ENCODE assay signal across 28 cellular contexts in genomic region chr17:66849851-66850580, GRCh38. TPM values are rescaled to one million over a fixed set of nuclear protein-coding genes. Genes with fewer than 3 reads are reported as not detected.
"Had no signal": no experiment of that assay in that cellular context is flagged by ENCODE, and none has a peak within 500 bp of the region (broad histone marks: within the 10 kb centered on the region; RNA-seq: fewer than 3 reads in every experiment).

No MANE protein-coding gene starts in this region.

- ATAC-seq: activated CD4-positive, CD25-positive, alpha-beta regulatory T cell treated with anti-CD3 and anti-CD28 coated beads, Interleukin-2, amount 50 U/mL, for 24 hours; activated CD8-positive, alpha-beta memory T cell treated with anti-CD3 and anti-CD28 coated beads, Interleukin-2, amount 10 ng/mL, durations not matched to agents 7 days and 5 days; activated CD8-positive, alpha-beta T cell treated with anti-CD3 and anti-CD28 coated beads for 36 hours; activated naive CD4-positive, alpha-beta T cell treated with anti-CD3 and anti-CD28 coated beads, Interleukin-2, amount 50 U/mL, for 72 hours; left lung; natural killer cell; stimulated activated naive B cell treated with anti-CD40 and anti-IgM and Interleukin-4, amounts not matched to agents 10 μg/mL and 1 μg/mL and 100 μg/mL, for 72 hours had no signal

- H3K36me3 ChIP-seq: ascending aorta, brain microvascular endothelial cell, left lung, pancreas, right lobe of liver had no signal

- H3K4me3 Mint-ChIP-seq: activated CD4-positive, alpha-beta T cell treated with anti-CD3 and anti-CD28 coated beads, Interleukin-2, amount 10 ng/mL, durations not matched to agents 7 days and 5 days; activated CD8-positive, alpha-beta memory T cell treated with anti-CD3 and anti-CD28 coated beads, Interleukin-2, amount 10 ng/mL, durations not matched to agents 7 days and 5 days; activated CD8-positive, alpha-beta T cell treated with anti-CD3 and anti-CD28 coated beads for 36 hours; natural killer cell; stimulated activated naive B cell treated with anti-CD40 and anti-IgM and Interleukin-4, amounts not matched to agents 10 μg/mL and 1 μg/mL and 100 μg/mL, for 72 hours; type B pancreatic cell had no signal

- H3K4me3 ChIP-seq: ascending aorta, left lung, pancreas, right lobe of liver, testis had no signal

- H3K9me3 ChIP-seq: ascending aorta, pancreas, right lobe of liver, SK-N-SH, testis had no signal

- H3K27ac ChIP-seq: ascending aorta, brain microvascular endothelial cell, left lung, pancreas, right lobe of liver, testis, VCaP had no signal

- H3K4me1 Mint-ChIP-seq: activated CD4-positive, alpha-beta T cell treated with anti-CD3 and anti-CD28 coated beads, Interleukin-2, amount 10 ng/mL, durations not matched to agents 7 days and 5 days; activated CD8-positive, alpha-beta memory T cell treated with anti-CD3 and anti-CD28 coated beads, Interleukin-2, amount 10 ng/mL, durations not matched to agents 7 days and 5 days; natural killer cell had no signal

- DNase-seq: activated CD4-positive, alpha-beta T cell treated with anti-CD3 and anti-CD28 coated beads, Interleukin-2, amount 10 ng/mL, durations not matched to agents 7 days and 5 days; activated CD8-positive, alpha-beta memory T cell treated with anti-CD3 and anti-CD28 coated beads, Interleukin-2, amount 10 ng/mL, durations not matched to agents 7 days and 5 days; activated CD8-positive, alpha-beta T cell treated with anti-CD3 and anti-CD28 coated beads for 36 hours; activated gamma-delta T cell; activated T-cell treated with anti-CD3 and anti-CD28 coated beads for 4 hours; brain microvascular endothelial cell; central memory CD4-positive, alpha-beta T cell; effector memory CD4-positive, alpha-beta T cell; foreskin melanocyte; kidney; left lung; mammary epithelial cell; midbrain; natural killer cell; pancreas; SK-N-SH; small intestine; stimulated activated naive B cell treated with anti-CD40 and anti-IgM and Interleukin-4, amounts not matched to agents 10 μg/mL and 1 μg/mL and 100 μg/mL, for 72 hours; T-helper 2 cell; testis had no signal

- H3K9me3 Mint-ChIP-seq: natural killer cell, type B pancreatic cell had no signal

- H3K27me3 ChIP-seq: ascending aorta, brain microvascular endothelial cell, left lung, pancreas, right lobe of liver, testis had no signal

- H3K27ac Mint-ChIP-seq: activated CD4-positive, alpha-beta T cell treated with anti-CD3 and anti-CD28 coated beads, Interleukin-2, amount 10 ng/mL, durations not matched to agents 7 days and 5 days; activated CD8-positive, alpha-beta memory T cell treated with anti-CD3 and anti-CD28 coated beads, Interleukin-2, amount 10 ng/mL, durations not matched to agents 7 days and 5 days; activated CD8-positive, alpha-beta T cell treated with anti-CD3 and anti-CD28 coated beads for 36 hours; activated naive CD4-positive, alpha-beta T cell treated with anti-CD3 and anti-CD28 coated beads, Interleukin-2, amount 50 U/mL, for 72 hours; natural killer cell; stimulated activated naive B cell treated with anti-CD40 and anti-IgM and Interleukin-4, amounts not matched to agents 10 μg/mL and 1 μg/mL and 100 μg/mL, for 72 hours; type B pancreatic cell had no signal

- H3K4me1 ChIP-seq: ascending aorta, left lung, pancreas, right lobe of liver, testis had no signal

- H3K36me3 Mint-ChIP-seq: natural killer cell; stimulated activated naive B cell treated with anti-CD40 and anti-IgM and Interleukin-4, amounts not matched to agents 10 μg/mL and 1 μg/mL and 100 μg/mL, for 72 hours; type B pancreatic cell had no signal

- H3K27me3 Mint-ChIP-seq: activated CD8-positive, alpha-beta T cell treated with anti-CD3 and anti-CD28 coated beads for 36 hours had no signal

RNA-seq across cellular contexts. Expression of gene CACNG5, which starts 15.1 kb away (rescaled TPM):
- total RNA-seq: activated CD4-positive, alpha-beta T cell treated with anti-CD3 and anti-CD28 coated beads, Interleukin-2, amount 10 ng/mL, durations not matched to agents 7 days and 5 days; activated CD8-positive, alpha-beta memory T cell treated with anti-CD3 and anti-CD28 coated beads, Interleukin-2, amount 10 ng/mL, durations not matched to agents 7 days and 5 days; activated CD8-positive, alpha-beta T cell treated with anti-CD3 and anti-CD28 coated beads for 36 hours; activated naive CD4-positive, alpha-beta T cell treated with anti-CD3 and anti-CD28 coated beads, Interleukin-2, amount 50 U/mL, for 72 hours; ascending aorta; dermis microvascular lymphatic vessel endothelial cell; kidney; left lung; mammary epithelial cell; natural killer cell; pulmonary artery endothelial cell; right lobe of liver had no signal
